Comparison of ENCODE assay signal across 8 cellular contexts in genomic region chr3:100737334-100737733, GRCh38. TPM values are rescaled to one million over a fixed set of nuclear protein-coding genes. Genes with fewer than 3 reads are reported as not detected.
DNase-seq lines count a peak whose midpoint lies in the region; ATAC-seq, FAIRE-seq and TF ChIP-seq lines count a peak whose summit lies in the region.
"Had no signal": no experiment of that assay in that cellular context is flagged by ENCODE, and none has a peak within 500 bp of the region (broad histone marks: within the 10 kb centered on the region; RNA-seq: fewer than 3 reads in every experiment).

No MANE protein-coding gene starts in this region.

- H3K27me3 ChIP-seq in H1 (replicated peaks in 1 of 4; ENCODE audit: control insufficient read depth in 3 of 4, extremely low read depth in 1 of 4, insufficient read depth in 3 of 4, low read length in 3 of 4) (no peaks in the 10 kb centered on the region), parathyroid adenoma (ENCODE audit: control insufficient read depth, insufficient read depth, low read length) (no peaks in the 10 kb centered on the region)

- H3K9ac ChIP-seq in H1 (replicated peaks in 1 of 4; ENCODE audit: extremely low read depth in 1 of 4, low read depth in 3 of 4, low read length in 3 of 4) = no peak overlapping the region
- H3K9ac ChIP-seq in parathyroid adenoma = no peak overlapping the region

- whole genome bisulfite sequencing in H1 (ENCODE audit: extremely low coverage in 1 of 2, insufficient coverage in 1 of 2, insufficient read length in 1 of 2, insufficient replicate concordance in 2 of 2, low coverage in 1 of 2, low lambda C conversion rate in 2 of 2, missing lambda C conversion rate in 1 of 2), 2 experiments = 52% methylated on average over 2 of the region's 2 CpGs; no CpG with 5 or more reads in 1 of the 2 experiments

- no peak for TF ChIP-seq POLR2A in H1 (IDR thresholded peaks at IDR 0.05; ENCODE audit: control extremely low read depth in 1 of 2, low read depth in 2 of 2, low read length in 2 of 2)

- no peak overlapping the region for H2BK5ac ChIP-seq in H1 (ENCODE audit: low read depth, low read length)

- H4K5ac ChIP-seq in H1 (ENCODE audit: insufficient read length, low read depth, low read length) = no peak overlapping the region

- H3K27ac ChIP-seq in H1 (ENCODE audit: low read depth, low read length) = no peak overlapping the region
- no peak overlapping the region for H3K27ac ChIP-seq in parathyroid adenoma

- FAIRE-seq in H1 (lab: Jason Lieb, UNC) = peak; percentile 81

- no peaks in the 10 kb centered on the region; the same call in 1 of the 2 replicates for H3K79me1 ChIP-seq in H1 (ENCODE audit: low read depth, low read length)

- H2BK15ac ChIP-seq in H1 (ENCODE audit: low read length) = no peak overlapping the region

- H3K79me2 ChIP-seq in H1 (ENCODE audit: control insufficient read depth in 1 of 2, insufficient read depth in 2 of 2, low read length in 2 of 2) (peaks cover 0 to 14% of the 10 kb centered on the region in 2 experiments; a peak in 2 of 4 replicates), parathyroid adenoma (peaks cover 3% of the 10 kb centered on the region)

- H3K56ac ChIP-seq in H1 (replicated peaks; ENCODE audit: insufficient read length, low read depth, low read length) = no peak overlapping the region

- H2BK20ac ChIP-seq in H1 (ENCODE audit: low read length) = no peak overlapping the region

- peak; percentile 44 to 49; a peak in 3 of 4 replicates for TF ChIP-seq RAD21 in H1 (IDR thresholded peaks at IDR 0.05 in 1 of 2, conservative IDR thresholded peaks at IDR 0.05 in 1 of 2; ENCODE audit: low read depth in 2 of 2, low read length in 2 of 2)

- ATAC-seq in GM18498 (IDR thresholded peaks at IDR 0.05; ENCODE audit: unreplicated experiment) = no peak
- ATAC-seq: sciatic nerve had no signal

- no peaks in the 10 kb centered on the region for H3K23me2 ChIP-seq in H1 (ENCODE audit: low read depth, low read length)

- no peak for TF ChIP-seq EP300 in H1 (IDR thresholded peaks at IDR 0.05; ENCODE audit: borderline replicate concordance in 1 of 2, low read depth in 2 of 2, low read length in 2 of 2)

- TF ChIP-seq CTCF in GM10266 (IDR thresholded peaks at IDR 0.05; ENCODE audit: control insufficient read depth, insufficient read depth, low read depth, missing control alignments) (peak; percentile 37), LNCaP clone FGC (IDR thresholded peaks at IDR 0.05; ENCODE audit: control insufficient read depth, extremely low read depth, insufficient read depth) (peak; percentile 59), H1 (IDR thresholded peaks at IDR 0.05; ENCODE audit: control extremely low read depth in 1 of 3, insufficient read depth in 1 of 3, low read depth in 1 of 3, low read length in 3 of 3) (peak in 1 of 3 experiments; percentile 41; a peak in 1 of 4 replicates), parathyroid adenoma (IDR thresholded peaks at IDR 0.05) (peak; percentile 56)

- no peak overlapping the region for H3K23ac ChIP-seq in H1 (ENCODE audit: insufficient read length)

- H3K14ac ChIP-seq in H1 (ENCODE audit: insufficient read length) = no peak overlapping the region

- no peak overlapping the region for H3K18ac ChIP-seq in H1 (ENCODE audit: extremely low read depth, low read length)

- no peak overlapping the region for H3K4ac ChIP-seq in H1 (replicated peaks; ENCODE audit: insufficient read length, low read depth, low read length)

- H3K4me3 ChIP-seq in LNCaP clone FGC (ENCODE audit: low read depth, low read length) (no peak overlapping the region), H1 (ENCODE audit: extremely low read depth in 1 of 4, insufficient read depth in 2 of 4, low read depth in 3 of 4, low read length in 4 of 4) (no peak overlapping the region), parathyroid adenoma (ENCODE audit: low read depth, low read length) (no peak overlapping the region)

- H2AFZ ChIP-seq in H1 (ENCODE audit: low read length) (no peak overlapping the region), parathyroid adenoma (no peak overlapping the region)

- no peak overlapping the region for H2BK120ac ChIP-seq in H1 (replicated peaks; ENCODE audit: low read depth, low read length)

- POLR2A ChIA-PET in H1 (lab: Charles Lee; ENCODE audit: partially characterized antibody) = interaction anchor here (0.6 to 0.8 kb wide), 2 partner anchors 24 to 28 kb away, joined by 3 read pairs; partner anchors contain the start of gene TFG

- H3K36me3 ChIP-seq in H1 (ENCODE audit: control insufficient read depth in 2 of 4, insufficient read depth in 4 of 4, low read length in 3 of 4) (peaks cover 0 to 63% (median 12%) of the 10 kb centered on the region in 4 experiments; a peak in 7 of 8 replicates), parathyroid adenoma (ENCODE audit: control insufficient read depth, insufficient read depth, low read length) (no peaks in the 10 kb centered on the region)

- H3K4me1 ChIP-seq in H1 (replicated peaks in 1 of 4; ENCODE audit: control insufficient read depth in 3 of 4, insufficient read depth in 4 of 4, low read length in 3 of 4) = peaks cover 0 to 6% (median 5%) of the 10 kb centered on the region in 4 experiments; a peak in 4 of 7 replicates
- peaks cover 9% of the 10 kb centered on the region for H3K4me1 ChIP-seq in parathyroid adenoma

- no peak overlapping the region for H4K8ac ChIP-seq in H1 (ENCODE audit: extremely low read depth, insufficient read depth, low read length)

- DNase-seq in GM10266 (ENCODE audit: extremely low spot score) (peak; percentile 8), LNCaP clone FGC (ENCODE audit: low read depth) (no peak), H1 (ENCODE audit: low read depth in 1 of 2, low spot score in 2 of 2) (no peak), cerebellum (ENCODE audit: low spot score) (no peak)
- no peak for DNase-seq in stimulated activated CD4-positive, alpha-beta T cell treated with anti-CD3 and anti-CD28 coated beads, Interleukin-4, amount 100 ng/mL, for 1 hour

- CTCF ChIA-PET in H1 (lab: Charles Lee; ENCODE audit: partially characterized antibody) = interaction anchor here (0.6 to 2.4 kb wide), 5 partner anchors 11 to 59 kb away, joined by 3 to 9 read pairs (median 3); no protein-coding TSS in a partner anchor

- no peak overlapping the region for H4K91ac ChIP-seq in H1 (replicated peaks; ENCODE audit: insufficient read length, low read length)

- H3K4me2 ChIP-seq in H1 (ENCODE audit: insufficient read depth in 1 of 2, low read depth in 2 of 2, low read length in 2 of 2) (no peak overlapping the region), parathyroid adenoma (ENCODE audit: low read length) (no peak overlapping the region)

- H3K9me3 ChIP-seq in H1 (ENCODE audit: insufficient read depth in 2 of 2, low read depth in 1 of 2, low read length in 1 of 2) (no peaks in the 10 kb centered on the region), parathyroid adenoma (ENCODE audit: control insufficient read depth, low read length) (no peaks in the 10 kb centered on the region)

- no peak overlapping the region for H2BK12ac ChIP-seq in H1 (ENCODE audit: low read depth, low read length)

- H4K20me1 ChIP-seq in H1 (replicated peaks in 1 of 2; ENCODE audit: control insufficient read depth in 1 of 2, insufficient read depth in 2 of 2, low read length in 2 of 2) = peaks cover 0 to 7% of the 10 kb centered on the region in 2 experiments

- no peak overlapping the region for H2AK5ac ChIP-seq in H1 (ENCODE audit: low read depth, low read length)

TF ChIP-seq in H1, 55 proteins besides CTCF, POLR2A, EP300 and RAD21:
- TF ChIP-seq TEAD4 (IDR thresholded peaks at IDR 0.05; ENCODE audit: low read depth, low read length) = peak; percentile 58; the same call in 1 of the 2 replicates
- TF ChIP-seq NANOG (IDR thresholded peaks at IDR 0.05; ENCODE audit: insufficient read depth, low read depth, low read length, poor library complexity, severe bottlenecking) = peak; percentile 70
- TF ChIP-seq ZNF274 (IDR thresholded peaks at IDR 0.05; ENCODE audit: borderline replicate concordance, extremely low read depth, low read length) = no peak

RNA-seq across cellular contexts. Expression of gene TFG, which starts 28.0 kb away (rescaled TPM):
- 81.9 and 84.2 TPM in 2 replicates for total RNA-seq in H1 (2021; fragmentation: NEBNext Ultra II Directional; extraction: Animal tissue kit (Norgen Biotek cat#: 25700))
- polyA plus RNA-seq in H1 (2011; rRNA removed) = 92.0 and 98.4 TPM in 2 replicates
- polyA plus RNA-seq in H1 (2011; cell fraction: cytosol; rRNA removed) = 78.4 TPM
- 84.6 TPM for polyA plus RNA-seq in H1 (2011; cell fraction: nucleus; rRNA removed)
- polyA plus RNA-seq in H1 (2012, experiment 1 of 2) = 54.2 to 64.8 TPM (median 58.9 TPM) in 4 replicates
- 42.2 TPM for polyA plus RNA-seq in H1 (2012, experiment 2 of 2)
- 78.1 TPM for polyA plus RNA-seq in H1 (2013, experiment 1 of 2)
- polyA plus RNA-seq in H1 (2013, experiment 2 of 2) = 78.2 TPM
- polyA minus RNA-seq in H1 (2011; rRNA and poly(A)+ RNA removed) = 55.6 and 58.6 TPM in 2 replicates
- 33.2 TPM for polyA minus RNA-seq in H1 (2011; cell fraction: cytosol; rRNA and poly(A)+ RNA removed)
- 56.0 TPM for polyA minus RNA-seq in H1 (2011; cell fraction: nucleus; rRNA and poly(A)+ RNA removed)
- 69.4 TPM for total RNA-seq in cerebellum
